13 cellular contexts compared by ENCODE assay signal in genomic region chr2:68122680-68122964, GRCh38. TPM values are rescaled to one million over a fixed set of nuclear protein-coding genes. Genes with fewer than 3 reads are reported as not detected.
DNase-seq lines count a peak whose midpoint lies in the region; ATAC-seq, FAIRE-seq and TF ChIP-seq lines count a peak whose summit lies in the region.
"Had no signal": no experiment of that assay in that cellular context is flagged by ENCODE, and none has a peak within 500 bp of the region (broad histone marks: within the 10 kb centered on the region; RNA-seq: fewer than 3 reads in every experiment).

No MANE protein-coding gene starts in this region.

- H3K4me1 ChIP-seq in left ventricle myocardium inferior (peaks cover 17% of the 10 kb centered on the region), right atrium auricular region (peaks cover 0 to 12% of the 10 kb centered on the region in 2 donors), RWPE2 (ENCODE audit: insufficient read depth, poor library complexity, severe bottlenecking) (no peaks in the 10 kb centered on the region), keratinocyte (ENCODE audit: control insufficient read depth, extremely low read depth, insufficient read depth, low read length) (no peaks in the 10 kb centered on the region)
- H3K4me1 ChIP-seq: upper lobe of right lung had no signal

- DNase-seq in left ventricle myocardium inferior (no peak), right atrium auricular region (ENCODE audit: low spot score) (no peak), RWPE2 (ENCODE audit: low spot score) (no peak), keratinocyte (ENCODE audit: low read depth, low spot score) (no peak), type B pancreatic cell (ENCODE audit: extremely low spot score, unreplicated experiment) (no peak), UCSD-AML1 (lab: John Stamatoyannopoulos, UW; ENCODE audit: unreplicated experiment) (no peak), NCI-H2227 treated with DMSO at 0.1 percent for 48 hours (lab: John Stamatoyannopoulos, UW) (no peak), SK-N-DZ (ENCODE audit: low spot score) (no peak)

- H3K27ac ChIP-seq in left ventricle myocardium inferior (replicated peaks) (no peak overlapping the region), right atrium auricular region (no peak overlapping the region), RWPE2 (ENCODE audit: poor library complexity, severe bottlenecking) (no peak overlapping the region), keratinocyte (ENCODE audit: control insufficient read depth, insufficient read depth, low read length) (no peak overlapping the region)
- H3K27ac ChIP-seq: heart right ventricle, left lung, upper lobe of right lung had no signal

- no peak overlapping the region for H3K27ac Mint-ChIP-seq in type B pancreatic cell

- H3K36me3 ChIP-seq in left ventricle myocardium inferior (no peaks in the 10 kb centered on the region), right atrium auricular region (no peaks in the 10 kb centered on the region), RWPE2 (ENCODE audit: low read depth) (no peaks in the 10 kb centered on the region), keratinocyte (ENCODE audit: control insufficient read depth in 2 of 2, extremely low read depth in 1 of 2, insufficient read depth in 2 of 2, low read length in 2 of 2) (no peaks in the 10 kb centered on the region)
- H3K36me3 ChIP-seq: left lung, upper lobe of right lung had no signal

- peaks cover 1% of the 10 kb centered on the region for H3K36me3 Mint-ChIP-seq in type B pancreatic cell

- intact Hi-C loops in left ventricle myocardium inferior (cut with micrococcal nuclease) = loop anchor here (10.0 kb wide), 2 partner anchors 162 to 322 kb away; no protein-coding TSS in a partner anchor

- no peak for ATAC-seq in RWPE2 (ENCODE audit: low read depth)

- peak overlapping the region; percentile 73 for H2AFZ ChIP-seq in keratinocyte (ENCODE audit: control insufficient read depth, low read length)

- H3K79me2 ChIP-seq in keratinocyte (ENCODE audit: control insufficient read depth, insufficient read depth, low read length) = no peaks in the 10 kb centered on the region

- peak overlapping the region; percentile 61 for H3K4me3 Mint-ChIP-seq in type B pancreatic cell

- no peaks in the 10 kb centered on the region for H3K9me1 ChIP-seq in keratinocyte (ENCODE audit: control insufficient read depth, extremely low read depth, insufficient read depth, low read length)

- H3K4me1 Mint-ChIP-seq in type B pancreatic cell (ENCODE audit: unreplicated experiment) = peaks cover 20% of the 10 kb centered on the region

- FAIRE-seq in keratinocyte (lab: Jason Lieb, UNC) = no peak
- FAIRE-seq: bronchial epithelial cell, endometrium had no signal

- TF ChIP-seq CTCF in left ventricle myocardium inferior (IDR thresholded peaks at IDR 0.05; ENCODE audit: borderline replicate concordance) (peak; percentile 35), right atrium auricular region (IDR thresholded peaks at IDR 0.05) (peak in 1 of 2 donors; percentile 27), RWPE2 (IDR thresholded peaks at IDR 0.05; ENCODE audit: poor library complexity, severe bottlenecking) (peak; percentile 77), keratinocyte (optimal IDR thresholded peaks at IDR 0.05 in 1 of 3, IDR thresholded peaks at IDR 0.05 in 1 of 3, conservative IDR thresholded peaks at IDR 0.05 in 1 of 3; ENCODE audit: extremely low read depth in 1 of 3, insufficient read depth in 2 of 3, low read length in 3 of 3) (no peak), type B pancreatic cell (conservative IDR thresholded peaks at IDR 0.05) (no peak)

- no peaks in the 10 kb centered on the region for H4K20me1 ChIP-seq in keratinocyte (ENCODE audit: control insufficient read depth, extremely low read depth, insufficient read depth, low read length)

- H3K9me3 ChIP-seq in left ventricle myocardium inferior (replicated peaks) = no peaks in the 10 kb centered on the region
- H3K9me3 ChIP-seq in right atrium auricular region = no peaks in the 10 kb centered on the region
- no peaks in the 10 kb centered on the region for H3K9me3 ChIP-seq in RWPE2 (ENCODE audit: severe bottlenecking)
- no peaks in the 10 kb centered on the region for H3K9me3 ChIP-seq in keratinocyte (ENCODE audit: control insufficient read depth, low read depth, low read length)
- H3K9me3 ChIP-seq: heart right ventricle, left lung, upper lobe of right lung had no signal

- H3K4me2 ChIP-seq in keratinocyte (ENCODE audit: control insufficient read depth, extremely low read depth, insufficient read depth, low read depth, low read length) = peak overlapping the region; percentile 49

- H3K4me3 ChIP-seq in left ventricle myocardium inferior (no peak overlapping the region), right atrium auricular region (no peak overlapping the region), RWPE2 (ENCODE audit: severe bottlenecking) (no peak overlapping the region), keratinocyte (ENCODE audit: control insufficient read depth in 2 of 3, extremely low read depth in 1 of 3, insufficient read depth in 2 of 3, low read depth in 1 of 3, low read length in 3 of 3) (no peak overlapping the region)
- H3K4me3 ChIP-seq: left lung, upper lobe of right lung had no signal

- H3K9ac ChIP-seq in keratinocyte (ENCODE audit: control insufficient read depth, extremely low read depth, insufficient read depth, low read length) = no peak overlapping the region

- H3K27me3 Mint-ChIP-seq in type B pancreatic cell = no peaks in the 10 kb centered on the region

- dilution Hi-C loops in keratinocyte (cut with MboI; ENCODE audit: extremely low pct_ligation_motif_present, low sequenced_read_pairs) = no loop called here

- H3K9me3 Mint-ChIP-seq in type B pancreatic cell = no peaks in the 10 kb centered on the region

- no peaks in the 10 kb centered on the region for H3K27me3 ChIP-seq in left ventricle myocardium inferior (ENCODE audit: low read depth)
- no peaks in the 10 kb centered on the region for H3K27me3 ChIP-seq in right atrium auricular region
- H3K27me3 ChIP-seq in RWPE2 (ENCODE audit: insufficient read depth, poor library complexity, severe bottlenecking) = no peaks in the 10 kb centered on the region
- no peaks in the 10 kb centered on the region for H3K27me3 ChIP-seq in keratinocyte (ENCODE audit: control insufficient read depth, extremely low read depth, insufficient read depth, low read length)
- H3K27me3 ChIP-seq: heart right ventricle, left lung, upper lobe of right lung had no signal

RNA-seq across cellular contexts. Expression of gene PNO1, which starts 35.1 kb away (rescaled TPM):
- total RNA-seq in left ventricle myocardium inferior (8.2 TPM), right atrium auricular region (10 to 100 TPM in 1 of 2 donors, 1 to 10 TPM in 1; 8.7 to 12.0 TPM), type B pancreatic cell (ENCODE audit: low replicate concordance) (13.5 and 14.8 TPM in 2 replicates)
- polyA plus RNA-seq in keratinocyte = 16.2 to 22.5 TPM (median 18.8 TPM) in 3 replicates
- polyA plus RNA-seq in keratinocyte (2011; ENCODE audit: low read depth) = 36.7 TPM
- polyA plus RNA-seq in keratinocyte (2011; cell fraction: cytosol; rRNA removed) = 15.8 and 22.6 TPM in 2 replicates
- polyA plus RNA-seq in keratinocyte (2011; cell fraction: nucleus; rRNA removed) = 11.1 and 13.6 TPM in 2 replicates
- polyA plus RNA-seq in keratinocyte (2012; ENCODE audit: low replicate concordance) = 19.1 and 21.6 TPM in 2 replicates
- polyA minus RNA-seq in keratinocyte = 2.7 to 7.1 TPM (median 3.4 TPM) in 3 replicates
- 5.6 TPM for polyA minus RNA-seq in keratinocyte (2011; cell fraction: cytosol; rRNA and poly(A)+ RNA removed)
- polyA minus RNA-seq in keratinocyte (2011; cell fraction: nucleus; rRNA and poly(A)+ RNA removed) = 3.2 and 3.5 TPM in 2 replicates
- 27.8 and 31.1 TPM in 2 replicates for polyA plus RNA-seq in SK-N-DZ (2014; cell fraction: cytosol; rRNA removed)
- polyA plus RNA-seq in SK-N-DZ (2014; cell fraction: nucleus; rRNA removed) = 9.3 and 12.2 TPM in 2 replicates

RNA-seq across cellular contexts. Expression of gene C1D, which starts 59.8 kb away (rescaled TPM):
- total RNA-seq in left ventricle myocardium inferior (19.5 TPM), right atrium auricular region (10 to 100 TPM; 29.2 to 31.1 TPM), type B pancreatic cell (ENCODE audit: low replicate concordance) (19.6 and 26.7 TPM in 2 replicates)
- 22.6 to 45.3 TPM (median 36.4 TPM) in 3 replicates for polyA plus RNA-seq in keratinocyte
- 35.1 TPM for polyA plus RNA-seq in keratinocyte (2011; ENCODE audit: low read depth)
- 22.5 and 34.7 TPM in 2 replicates for polyA plus RNA-seq in keratinocyte (2011; cell fraction: cytosol; rRNA removed)
- polyA plus RNA-seq in keratinocyte (2011; cell fraction: nucleus; rRNA removed) = 11.9 and 34.1 TPM in 2 replicates
- 18.7 and 32.1 TPM in 2 replicates for polyA plus RNA-seq in keratinocyte (2012; ENCODE audit: low replicate concordance)
- polyA minus RNA-seq in keratinocyte = 0.52 to 4.4 TPM (median 1.8 TPM) in 3 replicates
- polyA minus RNA-seq in keratinocyte (2011; cell fraction: cytosol; rRNA and poly(A)+ RNA removed) = 2.7 TPM
- polyA minus RNA-seq in keratinocyte (2011; cell fraction: nucleus; rRNA and poly(A)+ RNA removed) = 1.7 and 2.7 TPM in 2 replicates
- 92.9 and 133 TPM in 2 replicates for polyA plus RNA-seq in SK-N-DZ (2014; cell fraction: cytosol; rRNA removed)
- 52.6 and 67.8 TPM in 2 replicates for polyA plus RNA-seq in SK-N-DZ (2014; cell fraction: nucleus; rRNA removed)

Comparison
In these comparisons a context has a peak if more than half of its experiments do, and no peak if none do; other contexts are left out.
1. CTCF ChIP-seq: peak in left ventricle myocardium inferior (single experiment) and RWPE2 (single experiment); none in keratinocyte (0 of 3) and type B pancreatic cell (single experiment).